1 cellular context compared by ENCODE assay signal in genomic region chr2:122528061-122528460, GRCh38.
TF ChIP-seq lines count a peak whose summit lies in the region.

No MANE protein-coding gene starts in this region.

TF ChIP-seq in WTC11, 78 proteins besides CTCF, POLR2A, EP300 and RAD21 (continued from another document):
- TF ChIP-seq AFF4 (CRISPR knock-in tag; IDR thresholded peaks at IDR 0.05; ENCODE audit: borderline replicate concordance) = no peak
- TF ChIP-seq ZNF121 (CRISPR knock-in tag; IDR thresholded peaks at IDR 0.05) = no peak
- no peak for TF ChIP-seq EMX1 (CRISPR knock-in tag; IDR thresholded peaks at IDR 0.05)
